In genomic region chr10:27319752-27320561, GRCh38 we compare ENCODE assay signal across 8 cellular contexts.
DNase-seq lines count a peak whose midpoint lies in the region; ATAC-seq, FAIRE-seq and TF ChIP-seq lines count a peak whose summit lies in the region.

No MANE protein-coding gene starts in this region.

- no peaks in the 10 kb centered on the region for H3K9me3 ChIP-seq in psoas muscle

- H3K9me3 Mint-ChIP-seq in activated T-helper 1 cell treated with anti-CD3 and anti-CD28 coated beads, Interleukin-12 subunit alpha, Interleukin-12 subunit beta, Interleukin-2, Interleukin-4 antibody, amounts not matched to agents 30 ng/mL and 10 ng/mL and 1 ng/mL, durations not matched to agents 14 hours and 24 hours and 36 hours, result no peaks in the 10 kb centered on the region

- H3K4me1 ChIP-seq in psoas muscle, result no peaks in the 10 kb centered on the region

- ATAC-seq in psoas muscle, result peak; percentile 34 to 73 (median 71)

- CTCF ChIA-PET in BJ (lab: Yijun Ruan, JAX), result no interaction called here

- H3K36me3 ChIP-seq in BJ (ENCODE audit: control insufficient read depth, insufficient read depth, low read length) (no peaks in the 10 kb centered on the region), psoas muscle (ENCODE audit: insufficient read depth in 1 of 2, low read depth in 1 of 2) (no peaks in the 10 kb centered on the region)

- no peaks in the 10 kb centered on the region for H3K36me3 Mint-ChIP-seq in activated T-helper 1 cell treated with anti-CD3 and anti-CD28 coated beads, Interleukin-12 subunit alpha, Interleukin-12 subunit beta, Interleukin-2, Interleukin-4 antibody, amounts not matched to agents 30 ng/mL and 10 ng/mL and 1 ng/mL, durations not matched to agents 14 hours and 24 hours and 36 hours (ENCODE audit: low read depth)

- DNase-seq in BJ (ENCODE audit: low read depth) (no peak), GM19239 (ENCODE audit: insufficient read length, low spot score) (peak; percentile 14), HuH-7 (ENCODE audit: low spot score) (peak; percentile 67), head of caudate nucleus (peak in 40 of 42 donors; percentile 7 to 80 (median 42)), psoas muscle (peak; percentile 64 to 74), OCI-M2 (lab: John Stamatoyannopoulos, UW; ENCODE audit: unreplicated experiment) (no peak), hippocampal formation (lab: John Stamatoyannopoulos, UW) (no peak)
- DNase-seq in activated T-helper 1 cell treated with anti-CD3 and anti-CD28 coated beads, Interleukin-12 subunit alpha, Interleukin-12 subunit beta, Interleukin-2, Interleukin-4 antibody, amounts not matched to agents 30 ng/mL and 10 ng/mL and 1 ng/mL, durations not matched to agents 14 hours and 24 hours and 36 hours (ENCODE audit: low spot score), result no peak

- no peak overlapping the region for H3K27ac Mint-ChIP-seq in activated T-helper 1 cell treated with anti-CD3 and anti-CD28 coated beads, Interleukin-12 subunit alpha, Interleukin-12 subunit beta, Interleukin-2, Interleukin-4 antibody, amounts not matched to agents 30 ng/mL and 10 ng/mL and 1 ng/mL, durations not matched to agents 14 hours and 24 hours and 36 hours

- intact Hi-C loops in activated T-helper 1 cell treated with anti-CD3 and anti-CD28 coated beads, Interleukin-12 subunit alpha, Interleukin-12 subunit beta, Interleukin-2, Interleukin-4 antibody, amounts not matched to agents 30 ng/mL and 10 ng/mL and 1 ng/mL, durations not matched to agents 14 hours and 24 hours and 36 hours (cut with micrococcal nuclease), result no loop called here
- intact Hi-C loops in head of caudate nucleus (cut with DNase I) (no loop called here), psoas muscle (cut with DNase I) (loop anchor here in 1 of 2 donors (5.0 to 10.0 kb wide), 2 partner anchors 695 to 748 kb away; no protein-coding TSS in a partner anchor)

- H3K27me3 Mint-ChIP-seq in activated T-helper 1 cell treated with anti-CD3 and anti-CD28 coated beads, Interleukin-12 subunit alpha, Interleukin-12 subunit beta, Interleukin-2, Interleukin-4 antibody, amounts not matched to agents 30 ng/mL and 10 ng/mL and 1 ng/mL, durations not matched to agents 14 hours and 24 hours and 36 hours (ENCODE audit: insufficient read depth), result peaks cover 13% of the 10 kb centered on the region

- peaks cover 8% of the 10 kb centered on the region for H3K4me1 Mint-ChIP-seq in activated T-helper 1 cell treated with anti-CD3 and anti-CD28 coated beads, Interleukin-12 subunit alpha, Interleukin-12 subunit beta, Interleukin-2, Interleukin-4 antibody, amounts not matched to agents 30 ng/mL and 10 ng/mL and 1 ng/mL, durations not matched to agents 14 hours and 24 hours and 36 hours (ENCODE audit: low read depth)

- peak overlapping the region; percentile 57 for H3K27ac ChIP-seq in psoas muscle

- no peak for TF ChIP-seq CTCF in BJ (IDR thresholded peaks at IDR 0.05; ENCODE audit: insufficient read depth, low read depth, low read length)
- TF ChIP-seq CTCF in psoas muscle (IDR thresholded peaks at IDR 0.05), result no peak

- H3K27me3 ChIP-seq in BJ (ENCODE audit: control insufficient read depth, insufficient read depth, low read length) (peaks cover 4% of the 10 kb centered on the region), psoas muscle (ENCODE audit: insufficient read depth in 3 of 3, low read length in 2 of 3) (peaks cover 0 to 10% (median 8%) of the 10 kb centered on the region in 3 donors)

- 23 to 29% (median 28%) methylated on average over 48 of the region's 48 CpGs for WGBS in psoas muscle, 3 donors

- H3K4me3 ChIP-seq in BJ (ENCODE audit: low read depth, low read length), result peak overlapping the region; percentile 16; the same call in 1 of the 2 replicates
- H3K4me3 ChIP-seq in psoas muscle, result peak overlapping the region; percentile 49

- POLR2A ChIA-PET in BJ (lab: Charles Lee), result no interaction called here

- peak overlapping the region; percentile 59 for H3K4me3 Mint-ChIP-seq in activated T-helper 1 cell treated with anti-CD3 and anti-CD28 coated beads, Interleukin-12 subunit alpha, Interleukin-12 subunit beta, Interleukin-2, Interleukin-4 antibody, amounts not matched to agents 30 ng/mL and 10 ng/mL and 1 ng/mL, durations not matched to agents 14 hours and 24 hours and 36 hours

- FAIRE-seq in GM19239 (lab: Jason Lieb, UNC), result peak; percentile 93

Comparison
In these comparisons a context has a peak if more than half of its experiments do, and no peak if none do; other contexts are left out.
1. DNase-seq: peak in GM19239 (single experiment), HuH-7 (single experiment), head of caudate nucleus (40 of 42) and psoas muscle (2 of 2); none in BJ (single experiment), activated T-helper 1 cell treated with anti-CD3 and anti-CD28 coated beads, Interleukin-12 subunit alpha, Interleukin-12 subunit beta, Interleukin-2, Interleukin-4 antibody, amounts not matched to agents 30 ng/mL and 10 ng/mL and 1 ng/mL, durations not matched to agents 14 hours and 24 hours and 36 hours (single experiment), OCI-M2 (single experiment) and hippocampal formation (0 of 2).